Comparison of ENCODE assay signal across 1 cellular context in genomic region chr17:28318759-28319660, GRCh38.
TF ChIP-seq lines count a peak whose summit lies in the region.

Gene TMEM97, plus strand, starts transcription at chr17:28319200. Its CDS starts 40 bp downstream, at chr17:28319240.

TF ChIP-seq in HepG2, 621 proteins besides CTCF, POLR2A, EP300 and RAD21 (continued from another document and continues in another):
- TF ChIP-seq, protein P1, sequence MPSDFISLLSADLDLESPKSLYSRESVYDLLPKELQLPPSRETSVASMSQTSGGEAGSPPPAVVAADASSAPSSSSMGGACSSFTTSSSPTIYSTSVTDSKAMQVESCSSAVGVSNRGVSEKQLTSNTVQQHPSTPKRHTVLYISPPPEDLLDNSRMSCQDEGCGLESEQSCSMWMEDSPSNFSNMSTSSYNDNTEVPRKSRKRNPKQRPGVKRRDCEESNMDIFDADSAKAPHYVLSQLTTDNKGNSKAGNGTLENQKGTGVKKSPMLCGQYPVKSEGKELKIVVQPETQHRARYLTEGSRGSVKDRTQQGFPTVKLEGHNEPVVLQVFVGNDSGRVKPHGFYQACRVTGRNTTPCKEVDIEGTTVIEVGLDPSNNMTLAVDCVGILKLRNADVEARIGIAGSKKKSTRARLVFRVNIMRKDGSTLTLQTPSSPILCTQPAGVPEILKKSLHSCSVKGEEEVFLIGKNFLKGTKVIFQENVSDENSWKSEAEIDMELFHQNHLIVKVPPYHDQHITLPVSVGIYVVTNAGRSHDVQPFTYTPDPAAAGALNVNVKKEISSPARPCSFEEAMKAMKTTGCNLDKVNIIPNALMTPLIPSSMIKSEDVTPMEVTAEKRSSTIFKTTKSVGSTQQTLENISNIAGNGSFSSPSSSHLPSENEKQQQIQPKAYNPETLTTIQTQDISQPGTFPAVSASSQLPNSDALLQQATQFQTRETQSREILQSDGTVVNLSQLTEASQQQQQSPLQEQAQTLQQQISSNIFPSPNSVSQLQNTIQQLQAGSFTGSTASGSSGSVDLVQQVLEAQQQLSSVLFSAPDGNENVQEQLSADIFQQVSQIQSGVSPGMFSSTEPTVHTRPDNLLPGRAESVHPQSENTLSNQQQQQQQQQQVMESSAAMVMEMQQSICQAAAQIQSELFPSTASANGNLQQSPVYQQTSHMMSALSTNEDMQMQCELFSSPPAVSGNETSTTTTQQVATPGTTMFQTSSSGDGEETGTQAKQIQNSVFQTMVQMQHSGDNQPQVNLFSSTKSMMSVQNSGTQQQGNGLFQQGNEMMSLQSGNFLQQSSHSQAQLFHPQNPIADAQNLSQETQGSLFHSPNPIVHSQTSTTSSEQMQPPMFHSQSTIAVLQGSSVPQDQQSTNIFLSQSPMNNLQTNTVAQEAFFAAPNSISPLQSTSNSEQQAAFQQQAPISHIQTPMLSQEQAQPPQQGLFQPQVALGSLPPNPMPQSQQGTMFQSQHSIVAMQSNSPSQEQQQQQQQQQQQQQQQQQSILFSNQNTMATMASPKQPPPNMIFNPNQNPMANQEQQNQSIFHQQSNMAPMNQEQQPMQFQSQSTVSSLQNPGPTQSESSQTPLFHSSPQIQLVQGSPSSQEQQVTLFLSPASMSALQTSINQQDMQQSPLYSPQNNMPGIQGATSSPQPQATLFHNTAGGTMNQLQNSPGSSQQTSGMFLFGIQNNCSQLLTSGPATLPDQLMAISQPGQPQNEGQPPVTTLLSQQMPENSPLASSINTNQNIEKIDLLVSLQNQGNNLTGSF (CRISPR knock-in tag; IDR thresholded peaks at IDR 0.05): peak; percentile 74; the same call in 1 of the 2 replicates
- TF ChIP-seq, protein P2, sequence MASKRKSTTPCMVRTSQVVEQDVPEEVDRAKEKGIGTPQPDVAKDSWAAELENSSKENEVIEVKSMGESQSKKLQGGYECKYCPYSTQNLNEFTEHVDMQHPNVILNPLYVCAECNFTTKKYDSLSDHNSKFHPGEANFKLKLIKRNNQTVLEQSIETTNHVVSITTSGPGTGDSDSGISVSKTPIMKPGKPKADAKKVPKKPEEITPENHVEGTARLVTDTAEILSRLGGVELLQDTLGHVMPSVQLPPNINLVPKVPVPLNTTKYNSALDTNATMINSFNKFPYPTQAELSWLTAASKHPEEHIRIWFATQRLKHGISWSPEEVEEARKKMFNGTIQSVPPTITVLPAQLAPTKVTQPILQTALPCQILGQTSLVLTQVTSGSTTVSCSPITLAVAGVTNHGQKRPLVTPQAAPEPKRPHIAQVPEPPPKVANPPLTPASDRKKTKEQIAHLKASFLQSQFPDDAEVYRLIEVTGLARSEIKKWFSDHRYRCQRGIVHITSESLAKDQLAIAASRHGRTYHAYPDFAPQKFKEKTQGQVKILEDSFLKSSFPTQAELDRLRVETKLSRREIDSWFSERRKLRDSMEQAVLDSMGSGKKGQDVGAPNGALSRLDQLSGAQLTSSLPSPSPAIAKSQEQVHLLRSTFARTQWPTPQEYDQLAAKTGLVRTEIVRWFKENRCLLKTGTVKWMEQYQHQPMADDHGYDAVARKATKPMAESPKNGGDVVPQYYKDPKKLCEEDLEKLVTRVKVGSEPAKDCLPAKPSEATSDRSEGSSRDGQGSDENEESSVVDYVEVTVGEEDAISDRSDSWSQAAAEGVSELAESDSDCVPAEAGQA (IDR thresholded peaks at IDR 0.05; ENCODE audit: low read depth): no peak; the same call in 1 of the 2 replicates
- TF ChIP-seq, protein P2 (CRISPR knock-in tag; IDR thresholded peaks at IDR 0.05; ENCODE audit: borderline replicate concordance): 0 out of 2 replicates have a peak, but pooled peaks have one; percentile 55
- TF ChIP-seq SIN3B (IDR thresholded peaks at IDR 0.05; ENCODE audit: low read length) (no peak), ZBTB34 (CRISPR knock-in tag; IDR thresholded peaks at IDR 0.05) (peak; percentile 84), ZNF317 (CRISPR knock-in tag; IDR thresholded peaks at IDR 0.05) (no peak), HDAC2 (CRISPR knock-in tag; IDR thresholded peaks at IDR 0.05) (peak; percentile 21; the same call in 1 of the 2 replicates), ZNF724P (CRISPR knock-in tag; IDR thresholded peaks at IDR 0.05; ENCODE audit: borderline replicate concordance) (no peak), ZNF572 (CRISPR knock-in tag; IDR thresholded peaks at IDR 0.05) (no peak), ZNF792 (CRISPR knock-in tag; IDR thresholded peaks at IDR 0.05) (0 out of 2 replicates have a peak, but pooled peaks have one; percentile 69), NR0B2 (CRISPR knock-in tag; IDR thresholded peaks at IDR 0.05) (peak; percentile 71; the same call in 1 of the 2 replicates), ZZZ3 (CRISPR knock-in tag; IDR thresholded peaks at IDR 0.05; ENCODE audit: borderline replicate concordance) (peak; percentile 67; the same call in 1 of the 2 replicates), ZNF446 (CRISPR knock-in tag; IDR thresholded peaks at IDR 0.05) (peak; percentile 22; the same call in 1 of the 2 replicates), PCBP2 (optimal IDR thresholded peaks at IDR 0.05; ENCODE audit: low read depth, low read length, poor library complexity, severe bottlenecking) (no peak), ZNF746 (CRISPR knock-in tag; IDR thresholded peaks at IDR 0.05) (peak; percentile 53; the same call in 1 of the 2 replicates), ATF3 (CRISPR knock-in tag; IDR thresholded peaks at IDR 0.05) (peak; percentile 20; the same call in 1 of the 2 replicates), PREB (CRISPR knock-in tag; IDR thresholded peaks at IDR 0.05) (no peak), KAT7 (CRISPR knock-in tag; IDR thresholded peaks at IDR 0.05; ENCODE audit: borderline replicate concordance) (peak; percentile 41; the same call in 1 of the 2 replicates), ZNF589 (CRISPR knock-in tag; conservative IDR thresholded peaks at IDR 0.05) (no peak), REXO4 (CRISPR knock-in tag; IDR thresholded peaks at IDR 0.05; ENCODE audit: borderline replicate concordance) (0 out of 2 replicates have a peak, but pooled peaks have one; percentile 47), ATF7-NPFF (CRISPR knock-in tag; IDR thresholded peaks at IDR 0.05; ENCODE audit: low read depth) (peak; percentile 50; the same call in 1 of the 2 replicates)
- TF ChIP-seq, protein P3, sequence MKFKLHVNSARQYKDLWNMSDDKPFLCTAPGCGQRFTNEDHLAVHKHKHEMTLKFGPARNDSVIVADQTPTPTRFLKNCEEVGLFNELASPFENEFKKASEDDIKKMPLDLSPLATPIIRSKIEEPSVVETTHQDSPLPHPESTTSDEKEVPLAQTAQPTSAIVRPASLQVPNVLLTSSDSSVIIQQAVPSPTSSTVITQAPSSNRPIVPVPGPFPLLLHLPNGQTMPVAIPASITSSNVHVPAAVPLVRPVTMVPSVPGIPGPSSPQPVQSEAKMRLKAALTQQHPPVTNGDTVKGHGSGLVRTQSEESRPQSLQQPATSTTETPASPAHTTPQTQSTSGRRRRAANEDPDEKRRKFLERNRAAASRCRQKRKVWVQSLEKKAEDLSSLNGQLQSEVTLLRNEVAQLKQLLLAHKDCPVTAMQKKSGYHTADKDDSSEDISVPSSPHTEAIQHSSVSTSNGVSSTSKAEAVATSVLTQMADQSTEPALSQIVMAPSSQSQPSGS (CRISPR knock-in tag; IDR thresholded peaks at IDR 0.05): 0 out of 2 replicates have a peak, but pooled peaks have one; percentile 5
- TF ChIP-seq, protein P4, sequence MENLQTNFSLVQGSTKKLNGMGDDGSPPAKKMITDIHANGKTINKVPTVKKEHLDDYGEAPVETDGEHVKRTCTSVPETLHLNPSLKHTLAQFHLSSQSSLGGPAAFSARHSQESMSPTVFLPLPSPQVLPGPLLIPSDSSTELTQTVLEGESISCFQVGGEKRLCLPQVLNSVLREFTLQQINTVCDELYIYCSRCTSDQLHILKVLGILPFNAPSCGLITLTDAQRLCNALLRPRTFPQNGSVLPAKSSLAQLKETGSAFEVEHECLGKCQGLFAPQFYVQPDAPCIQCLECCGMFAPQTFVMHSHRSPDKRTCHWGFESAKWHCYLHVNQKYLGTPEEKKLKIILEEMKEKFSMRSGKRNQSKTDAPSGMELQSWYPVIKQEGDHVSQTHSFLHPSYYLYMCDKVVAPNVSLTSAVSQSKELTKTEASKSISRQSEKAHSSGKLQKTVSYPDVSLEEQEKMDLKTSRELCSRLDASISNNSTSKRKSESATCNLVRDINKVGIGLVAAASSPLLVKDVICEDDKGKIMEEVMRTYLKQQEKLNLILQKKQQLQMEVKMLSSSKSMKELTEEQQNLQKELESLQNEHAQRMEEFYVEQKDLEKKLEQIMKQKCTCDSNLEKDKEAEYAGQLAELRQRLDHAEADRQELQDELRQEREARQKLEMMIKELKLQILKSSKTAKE (CRISPR knock-in tag; IDR thresholded peaks at IDR 0.05; ENCODE audit: borderline replicate concordance): 0 out of 2 replicates have a peak, but pooled peaks have one; percentile 14
- TF ChIP-seq, protein P5, sequence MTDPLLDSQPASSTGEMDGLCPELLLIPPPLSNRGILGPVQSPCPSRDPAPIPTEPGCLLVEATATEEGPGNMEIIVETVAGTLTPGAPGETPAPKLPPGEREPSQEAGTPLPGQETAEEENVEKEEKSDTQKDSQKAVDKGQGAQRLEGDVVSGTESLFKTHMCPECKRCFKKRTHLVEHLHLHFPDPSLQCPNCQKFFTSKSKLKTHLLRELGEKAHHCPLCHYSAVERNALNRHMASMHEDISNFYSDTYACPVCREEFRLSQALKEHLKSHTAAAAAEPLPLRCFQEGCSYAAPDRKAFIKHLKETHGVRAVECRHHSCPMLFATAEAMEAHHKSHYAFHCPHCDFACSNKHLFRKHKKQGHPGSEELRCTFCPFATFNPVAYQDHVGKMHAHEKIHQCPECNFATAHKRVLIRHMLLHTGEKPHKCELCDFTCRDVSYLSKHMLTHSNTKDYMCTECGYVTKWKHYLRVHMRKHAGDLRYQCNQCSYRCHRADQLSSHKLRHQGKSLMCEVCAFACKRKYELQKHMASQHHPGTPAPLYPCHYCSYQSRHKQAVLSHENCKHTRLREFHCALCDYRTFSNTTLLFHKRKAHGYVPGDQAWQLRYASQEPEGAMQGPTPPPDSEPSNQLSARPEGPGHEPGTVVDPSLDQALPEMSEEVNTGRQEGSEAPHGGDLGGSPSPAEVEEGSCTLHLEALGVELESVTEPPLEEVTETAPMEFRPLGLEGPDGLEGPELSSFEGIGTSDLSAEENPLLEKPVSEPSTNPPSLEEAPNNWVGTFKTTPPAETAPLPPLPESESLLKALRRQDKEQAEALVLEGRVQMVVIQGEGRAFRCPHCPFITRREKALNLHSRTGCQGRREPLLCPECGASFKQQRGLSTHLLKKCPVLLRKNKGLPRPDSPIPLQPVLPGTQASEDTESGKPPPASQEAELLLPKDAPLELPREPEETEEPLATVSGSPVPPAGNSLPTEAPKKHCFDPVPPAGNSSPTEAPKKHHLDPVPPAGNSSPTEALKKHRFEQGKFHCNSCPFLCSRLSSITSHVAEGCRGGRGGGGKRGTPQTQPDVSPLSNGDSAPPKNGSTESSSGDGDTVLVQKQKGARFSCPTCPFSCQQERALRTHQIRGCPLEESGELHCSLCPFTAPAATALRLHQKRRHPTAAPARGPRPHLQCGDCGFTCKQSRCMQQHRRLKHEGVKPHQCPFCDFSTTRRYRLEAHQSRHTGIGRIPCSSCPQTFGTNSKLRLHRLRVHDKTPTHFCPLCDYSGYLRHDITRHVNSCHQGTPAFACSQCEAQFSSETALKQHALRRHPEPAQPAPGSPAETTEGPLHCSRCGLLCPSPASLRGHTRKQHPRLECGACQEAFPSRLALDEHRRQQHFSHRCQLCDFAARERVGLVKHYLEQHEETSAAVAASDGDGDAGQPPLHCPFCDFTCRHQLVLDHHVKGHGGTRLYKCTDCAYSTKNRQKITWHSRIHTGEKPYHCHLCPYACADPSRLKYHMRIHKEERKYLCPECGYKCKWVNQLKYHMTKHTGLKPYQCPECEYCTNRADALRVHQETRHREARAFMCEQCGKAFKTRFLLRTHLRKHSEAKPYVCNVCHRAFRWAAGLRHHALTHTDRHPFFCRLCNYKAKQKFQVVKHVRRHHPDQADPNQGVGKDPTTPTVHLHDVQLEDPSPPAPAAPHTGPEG (CRISPR knock-in tag; IDR thresholded peaks at IDR 0.05): 0 out of 2 replicates have a peak, but pooled peaks have one; percentile 24
